In the genomic region with DNA sequence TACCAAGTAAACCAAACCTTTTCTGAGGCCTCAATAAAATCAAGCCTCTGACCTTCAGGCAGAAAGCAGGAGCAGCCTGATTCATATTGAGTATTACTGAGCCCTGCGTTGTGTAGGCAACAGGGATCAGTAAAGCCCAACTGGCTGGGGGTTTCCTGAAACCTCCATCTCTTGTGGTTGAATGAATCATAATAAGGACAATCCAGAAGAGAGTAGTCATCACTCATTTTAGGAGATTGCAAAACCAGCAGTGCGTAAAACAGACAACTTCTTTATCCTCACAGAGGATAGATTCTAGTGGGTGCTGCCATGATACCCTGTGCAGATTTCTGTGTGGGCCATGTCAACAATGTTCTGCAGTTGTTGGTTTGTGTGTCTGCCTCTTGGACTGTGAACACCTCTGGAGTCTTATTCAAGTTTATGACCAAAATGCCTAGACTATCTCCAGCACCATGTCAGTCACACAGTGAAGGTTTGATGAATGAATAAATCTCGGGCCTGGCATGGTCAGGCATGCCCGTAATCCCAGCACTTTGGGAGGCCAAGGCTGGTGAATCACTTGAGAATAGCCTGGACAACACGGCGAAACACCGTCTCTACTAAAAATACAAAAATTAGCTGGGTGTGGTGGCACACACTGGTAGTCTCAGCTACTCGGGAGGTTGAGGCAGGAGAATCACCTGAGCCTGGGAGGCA, we compare ENCODE assay signal across 8 cellular contexts. TPM values are rescaled to one million over a fixed set of nuclear protein-coding genes. Genes with fewer than 3 reads are reported as not detected.
DNase-seq lines count a peak whose midpoint lies in the region; ATAC-seq and TF ChIP-seq lines count a peak whose summit lies in the region.

No MANE protein-coding gene starts in this region.

- peak; percentile 95 for DNase-seq in HCT116 (ENCODE audit: low read depth, low spot score)
- peak; percentile 86 to 97 for DNase-seq in NOMO-1 (lab: John Stamatoyannopoulos, UW; ENCODE audit: unreplicated experiment in 2 of 2)
- no peak for DNase-seq in G401 (ENCODE audit: low spot score)
- no peak for DNase-seq in NCI-H1092 (lab: John Stamatoyannopoulos, UW)
- no peak for DNase-seq in iPS-NIHi11 (ENCODE audit: low spot score)

- no peaks in the 10 kb centered on the region for H3K27me3 ChIP-seq in HCT116 (ENCODE audit: insufficient read depth, low read length)
- H3K27me3 ChIP-seq in esophagus (ENCODE audit: control insufficient read depth in 1 of 2, insufficient read depth in 2 of 2, low read length in 2 of 2) = no peaks in the 10 kb centered on the region

- 46 to 64% methylated on average over 8 of the region's 8 CpGs for WGBS in esophagus, 2 donors

- no peaks in the 10 kb centered on the region for H4K20me1 ChIP-seq in HCT116 (ENCODE audit: insufficient read depth)

- H3K4me1 ChIP-seq in HCT116 (ENCODE audit: control insufficient read depth in 1 of 2, insufficient read depth in 2 of 2, low read length in 2 of 2) = peaks cover 16 to 38% of the 10 kb centered on the region in 2 experiments
- H3K4me1 ChIP-seq in esophagus (ENCODE audit: control insufficient read depth in 2 of 2, insufficient read depth in 2 of 2, low read length in 1 of 2) = peaks cover 2 to 3% of the 10 kb centered on the region in 2 donors

- in situ Hi-C loops in G401 (cut with HindIII; ENCODE audit: low sequenced_read_pairs) = no loop called here

- H3K9me3 ChIP-seq in HCT116 (ENCODE audit: control insufficient read depth in 1 of 2, insufficient read depth in 1 of 2, low read depth in 1 of 2, low read length in 2 of 2) (no peaks in the 10 kb centered on the region), esophagus (ENCODE audit: control insufficient read depth in 2 of 2, insufficient read depth in 1 of 2, low read depth in 1 of 2, low read length in 1 of 2) (peaks cover 0 to 2% of the 10 kb centered on the region in 2 donors)

- RAD21 ChIA-PET in HCT116 (lab: Charles Lee; ENCODE audit: low non-redundant PET in 1 of 2, low total read pairs in 2 of 2, uncharacterized antibody in 2 of 2, unreplicated experiment in 2 of 2) = no interaction called here

- H3K9ac ChIP-seq in HCT116 (ENCODE audit: low read length) = peak overlapping the region; percentile 51

- no peak overlapping the region for H3K27ac Mint-ChIP-seq in stimulated activated memory B cell treated with anti-CD40 and anti-IgM and Interleukin-4, amounts not matched to agents 10 μg/mL and 1 μg/mL and 100 μg/mL, for 72 hours

- POLR2A ChIA-PET in HCT116 (lab: Charles Lee) = no interaction called here

- peak overlapping the region in 1 of 2 experiments; percentile 25; a peak in 2 of 4 replicates for H3K4me3 ChIP-seq in HCT116 (replicated peaks in 1 of 2; ENCODE audit: low read depth in 1 of 2, low read length in 2 of 2)
- H3K4me3 ChIP-seq in esophagus (ENCODE audit: low read depth in 1 of 2, low read length in 2 of 2) = no peak overlapping the region

- no peaks in the 10 kb centered on the region for H3K9me2 ChIP-seq in HCT116 (ENCODE audit: insufficient read depth)

- intact Hi-C loops in HCT116 (cut with micrococcal nuclease) = loop anchor here (2.0 to 5.0 kb wide), 3 partner anchors 52 to 186 kb away; a partner anchor contains a TSS

- CTCF ChIA-PET in HCT116 (lab: Charles Lee) = no interaction called here

- no TSS peak for BruUV-seq in HCT116 (replicated peaks; lab: Mats Ljungman, UMichigan)

- H3K36me3 Mint-ChIP-seq in stimulated activated memory B cell treated with anti-CD40 and anti-IgM and Interleukin-4, amounts not matched to agents 10 μg/mL and 1 μg/mL and 100 μg/mL, for 72 hours = no peaks in the 10 kb centered on the region

- H3K27ac ChIP-seq in HCT116 (ENCODE audit: low read depth, low read length) (peak overlapping the region; percentile 69), esophagus (ENCODE audit: low read depth in 2 of 2, low read length in 1 of 2) (peak overlapping the region; percentile 66 to 80)

- TF ChIP-seq POLR2A in HCT116 (IDR thresholded peaks at IDR 0.05; ENCODE audit: borderline replicate concordance, extremely low read depth, insufficient read depth, insufficient read length) = no peak

- no peak for TF ChIP-seq CTCF in HCT116 (IDR thresholded peaks at IDR 0.05 in 2 of 3, conservative IDR thresholded peaks at IDR 0.05 in 1 of 3; ENCODE audit: borderline replicate concordance in 1 of 3, insufficient read depth in 1 of 3, low read depth in 2 of 3, low read length in 2 of 3)

- H3K4me1 Mint-ChIP-seq in stimulated activated memory B cell treated with anti-CD40 and anti-IgM and Interleukin-4, amounts not matched to agents 10 μg/mL and 1 μg/mL and 100 μg/mL, for 72 hours = no peaks in the 10 kb centered on the region

- no peak overlapping the region for H3K4me3 Mint-ChIP-seq in stimulated activated memory B cell treated with anti-CD40 and anti-IgM and Interleukin-4, amounts not matched to agents 10 μg/mL and 1 μg/mL and 100 μg/mL, for 72 hours

- no peaks in the 10 kb centered on the region for H3K79me2 ChIP-seq in HCT116 (ENCODE audit: insufficient read depth, low read length)

- H3K36me3 ChIP-seq in HCT116 (ENCODE audit: control insufficient read depth in 1 of 2, insufficient read depth in 2 of 2, low read length in 2 of 2) (no peaks in the 10 kb centered on the region), esophagus (ENCODE audit: control insufficient read depth in 2 of 2, insufficient read depth in 2 of 2, low read length in 1 of 2) (no peaks in the 10 kb centered on the region)

- peak overlapping the region; percentile 8 for H2AFZ ChIP-seq in HCT116 (ENCODE audit: low read depth, low read length, poor library complexity, severe bottlenecking)

- no peaks in the 10 kb centered on the region for H3K27me3 Mint-ChIP-seq in stimulated activated memory B cell treated with anti-CD40 and anti-IgM and Interleukin-4, amounts not matched to agents 10 μg/mL and 1 μg/mL and 100 μg/mL, for 72 hours

- peak; percentile 73 for ATAC-seq in GM18499 (IDR thresholded peaks at IDR 0.05; ENCODE audit: insufficient read depth, unreplicated experiment)
- ATAC-seq in HCT116 = peak; percentile 90
- peak; percentile 78 for ATAC-seq in stimulated activated memory B cell treated with anti-CD40 and anti-IgM and Interleukin-4, amounts not matched to agents 10 μg/mL and 1 μg/mL and 100 μg/mL, for 72 hours

- H3K9me3 Mint-ChIP-seq in stimulated activated memory B cell treated with anti-CD40 and anti-IgM and Interleukin-4, amounts not matched to agents 10 μg/mL and 1 μg/mL and 100 μg/mL, for 72 hours = peaks cover 8% of the 10 kb centered on the region

- TF ChIP-seq RAD21 in HCT116 (IDR thresholded peaks at IDR 0.05; ENCODE audit: low read depth) = no peak

- H3K4me2 ChIP-seq in HCT116 (ENCODE audit: low read length) = peak overlapping the region; percentile 65

TF ChIP-seq in HCT116, 20 proteins besides CTCF, POLR2A, EP300 and RAD21 (continues in another document):
- TF ChIP-seq, protein P1, sequence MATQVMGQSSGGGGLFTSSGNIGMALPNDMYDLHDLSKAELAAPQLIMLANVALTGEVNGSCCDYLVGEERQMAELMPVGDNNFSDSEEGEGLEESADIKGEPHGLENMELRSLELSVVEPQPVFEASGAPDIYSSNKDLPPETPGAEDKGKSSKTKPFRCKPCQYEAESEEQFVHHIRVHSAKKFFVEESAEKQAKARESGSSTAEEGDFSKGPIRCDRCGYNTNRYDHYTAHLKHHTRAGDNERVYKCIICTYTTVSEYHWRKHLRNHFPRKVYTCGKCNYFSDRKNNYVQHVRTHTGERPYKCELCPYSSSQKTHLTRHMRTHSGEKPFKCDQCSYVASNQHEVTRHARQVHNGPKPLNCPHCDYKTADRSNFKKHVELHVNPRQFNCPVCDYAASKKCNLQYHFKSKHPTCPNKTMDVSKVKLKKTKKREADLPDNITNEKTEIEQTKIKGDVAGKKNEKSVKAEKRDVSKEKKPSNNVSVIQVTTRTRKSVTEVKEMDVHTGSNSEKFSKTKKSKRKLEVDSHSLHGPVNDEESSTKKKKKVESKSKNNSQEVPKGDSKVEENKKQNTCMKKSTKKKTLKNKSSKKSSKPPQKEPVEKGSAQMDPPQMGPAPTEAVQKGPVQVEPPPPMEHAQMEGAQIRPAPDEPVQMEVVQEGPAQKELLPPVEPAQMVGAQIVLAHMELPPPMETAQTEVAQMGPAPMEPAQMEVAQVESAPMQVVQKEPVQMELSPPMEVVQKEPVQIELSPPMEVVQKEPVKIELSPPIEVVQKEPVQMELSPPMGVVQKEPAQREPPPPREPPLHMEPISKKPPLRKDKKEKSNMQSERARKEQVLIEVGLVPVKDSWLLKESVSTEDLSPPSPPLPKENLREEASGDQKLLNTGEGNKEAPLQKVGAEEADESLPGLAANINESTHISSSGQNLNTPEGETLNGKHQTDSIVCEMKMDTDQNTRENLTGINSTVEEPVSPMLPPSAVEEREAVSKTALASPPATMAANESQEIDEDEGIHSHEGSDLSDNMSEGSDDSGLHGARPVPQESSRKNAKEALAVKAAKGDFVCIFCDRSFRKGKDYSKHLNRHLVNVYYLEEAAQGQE (IDR thresholded peaks at IDR 0.05; ENCODE audit: low read depth) = no peak
- peak; percentile 98 for TF ChIP-seq JUND (IDR thresholded peaks at IDR 0.05)
- peak; percentile 31; the same call in 1 of the 2 replicates for TF ChIP-seq POLR2AphosphoS5 (IDR thresholded peaks at IDR 0.05; ENCODE audit: low read depth, low read length)
- TF ChIP-seq CEBPB (IDR thresholded peaks at IDR 0.05; ENCODE audit: low read depth) = peak; percentile 99
- no peak for TF ChIP-seq SIN3A (IDR thresholded peaks at IDR 0.05; ENCODE audit: low read depth)
- peak; percentile 97 for TF ChIP-seq FOSL1 (IDR thresholded peaks at IDR 0.05; ENCODE audit: low read depth)
- TF ChIP-seq ZNF274 (IDR thresholded peaks at IDR 0.05; ENCODE audit: low read depth, low read length) = no peak
- peak; percentile 71 for TF ChIP-seq SRF (IDR thresholded peaks at IDR 0.05; ENCODE audit: low read depth)
- TF ChIP-seq YY1 (IDR thresholded peaks at IDR 0.05; ENCODE audit: extremely low read depth, insufficient replicate concordance, low read depth, low read length) = peak; percentile 51
- TF ChIP-seq ELF1 (IDR thresholded peaks at IDR 0.05; ENCODE audit: borderline replicate concordance, low read depth) = no peak; the same call in 1 of the 2 replicates
- no peak for TF ChIP-seq EZH2 (IDR thresholded peaks at IDR 0.05)
- no peak for TF ChIP-seq EZH2phosphoT487 (IDR thresholded peaks at IDR 0.05; ENCODE audit: borderline replicate concordance)
- peak; percentile 33 for TF ChIP-seq TCF7L2 (IDR thresholded peaks at IDR 0.05; ENCODE audit: borderline replicate concordance, extremely low read depth, insufficient read depth, insufficient read length)
- TF ChIP-seq EGR1 (IDR thresholded peaks at IDR 0.05; ENCODE audit: low read depth) = 0 out of 2 replicates have a peak, but pooled peaks have one; percentile 34
- TF ChIP-seq SP1 (IDR thresholded peaks at IDR 0.05; ENCODE audit: low read depth) = peak; percentile 93
- TF ChIP-seq CBX3 (IDR thresholded peaks at IDR 0.05; ENCODE audit: low read depth) = peak; percentile 87
- TF ChIP-seq ZFX (IDR thresholded peaks at IDR 0.05) = peak; percentile 31

RNA-seq across cellular contexts. Expression of a gene that starts 51.8 kb away (rescaled TPM):
- total RNA-seq in HCT116 (2021; ENCODE audit: unreplicated experiment) = 2.2 TPM
- 0.87 and 0.96 TPM in 2 replicates for polyA plus RNA-seq in HCT116 (2012)
- 1 to 10 TPM; 5.7 to 8.6 TPM for polyA plus RNA-seq in esophagus
- not detected in 2 replicates for total RNA-seq in G401 (2014; rRNA removed; shearing (Covaris generic))

Comparison
In these comparisons a context has a peak if more than half of its experiments do, and no peak if none do; other contexts are left out.
1. DNase-seq: peak in HCT116 (single experiment) and NOMO-1 (2 of 2); none in G401 (single experiment), NCI-H1092 (single experiment) and iPS-NIHi11 (single experiment).
2. Peak in every context shown above with its lines, with median percentiles within 50 percentile points of each other: ATAC-seq.